ENCODE assay signal across 11 cellular contexts in genomic region chr5:475704-476101, GRCh38. TPM values are rescaled to one million over a fixed set of nuclear protein-coding genes. Genes with fewer than 3 reads are reported as not detected.
DNase-seq lines count a peak whose midpoint lies in the region; ATAC-seq lines count a peak whose summit lies in the region.
"Had no signal": no experiment of that assay in that cellular context is flagged by ENCODE, and none has a peak within 500 bp of the region (broad histone marks: within the 10 kb centered on the region; RNA-seq: fewer than 3 reads in every experiment).

No MANE protein-coding gene starts in this region.

- DNase-seq in stimulated activated naive CD8-positive, alpha-beta T cell treated with anti-CD3 and anti-CD28 coated beads, Interleukin-15, Interleukin-2, amounts not matched to agents 100 U/mL and 50 U/mL, for 24 hours = no peak
- DNase-seq in naive thymus-derived CD8-positive, alpha-beta T cell = no peak
- DNase-seq in DMS114 treated with DMSO at 0.1 percent for 48 hours (lab: John Stamatoyannopoulos, UW; ENCODE audit: unreplicated experiment) (no peak), NCI-H774 (lab: John Stamatoyannopoulos, UW) (no peak)
- no peak for DNase-seq in activated effector memory CD4-positive, alpha-beta T cell treated with Interleukin-2 at 50 U/mL for 16 hours
- DNase-seq: AML-193, NCI-H2171 had no signal

- peaks cover 15% of the 10 kb centered on the region for H3K4me1 Mint-ChIP-seq in stimulated activated naive CD8-positive, alpha-beta T cell treated with anti-CD3 and anti-CD28 coated beads, Interleukin-15, Interleukin-2, amounts not matched to agents 100 ng/mL and 50 ng/mL, for 24 hours (ENCODE audit: low read depth)
- H3K4me1 Mint-ChIP-seq in activated naive CD8-positive, alpha-beta T cell (ENCODE audit: low read depth) = peaks cover 14% of the 10 kb centered on the region
- peaks cover 13 to 27% (median 18%) of the 10 kb centered on the region in 4 donors for H3K4me1 Mint-ChIP-seq in naive thymus-derived CD8-positive, alpha-beta T cell

- no peak overlapping the region for H3K27ac Mint-ChIP-seq in stimulated activated naive CD8-positive, alpha-beta T cell treated with anti-CD3 and anti-CD28 coated beads, Interleukin-15, Interleukin-2, amounts not matched to agents 100 ng/mL and 50 ng/mL, for 24 hours
- no peak overlapping the region for H3K27ac Mint-ChIP-seq in activated naive CD8-positive, alpha-beta T cell
- peak overlapping the region in 1 of 10 donors; percentile 22 for H3K27ac Mint-ChIP-seq in naive thymus-derived CD8-positive, alpha-beta T cell
- H3K27ac Mint-ChIP-seq: activated T-helper 2 cell treated with anti-CD3 and anti-CD28 coated beads, Interferon-gamma antibody, Interleukin-2, Interleukin-4, amounts not matched to agents 10 μg/mL and 5 μg/mL and 100 μg/mL, durations not matched to agents 14 hours and 24 hours and 36 hours had no signal

- H3K36me3 Mint-ChIP-seq in stimulated activated naive CD8-positive, alpha-beta T cell treated with anti-CD3 and anti-CD28 coated beads, Interleukin-15, Interleukin-2, amounts not matched to agents 100 ng/mL and 50 ng/mL, for 24 hours (ENCODE audit: low read depth) = peaks cover 8% of the 10 kb centered on the region
- H3K36me3 Mint-ChIP-seq in activated naive CD8-positive, alpha-beta T cell = peaks cover 5% of the 10 kb centered on the region
- no peaks in the 10 kb centered on the region for H3K36me3 Mint-ChIP-seq in naive thymus-derived CD8-positive, alpha-beta T cell

- H3K9me3 Mint-ChIP-seq in stimulated activated naive CD8-positive, alpha-beta T cell treated with anti-CD3 and anti-CD28 coated beads, Interleukin-15, Interleukin-2, amounts not matched to agents 100 ng/mL and 50 ng/mL, for 24 hours = no peaks in the 10 kb centered on the region
- no peaks in the 10 kb centered on the region for H3K9me3 Mint-ChIP-seq in activated naive CD8-positive, alpha-beta T cell (ENCODE audit: low read depth)
- no peaks in the 10 kb centered on the region for H3K9me3 Mint-ChIP-seq in naive thymus-derived CD8-positive, alpha-beta T cell
- H3K9me3 Mint-ChIP-seq: activated T-helper 2 cell treated with anti-CD3 and anti-CD28 coated beads, Interferon-gamma antibody, Interleukin-2, Interleukin-4, amounts not matched to agents 10 μg/mL and 5 μg/mL and 100 μg/mL, durations not matched to agents 14 hours and 24 hours and 36 hours had no signal

- H3K27me3 Mint-ChIP-seq in stimulated activated naive CD8-positive, alpha-beta T cell treated with anti-CD3 and anti-CD28 coated beads, Interleukin-15, Interleukin-2, amounts not matched to agents 100 ng/mL and 50 ng/mL, for 24 hours = peaks cover 7% of the 10 kb centered on the region
- peaks cover 3% of the 10 kb centered on the region for H3K27me3 Mint-ChIP-seq in activated naive CD8-positive, alpha-beta T cell
- H3K27me3 Mint-ChIP-seq in naive thymus-derived CD8-positive, alpha-beta T cell = peaks cover 2 to 47% (median 12%) of the 10 kb centered on the region in 5 donors

- POLR2A ChIA-PET in naive thymus-derived CD8-positive, alpha-beta T cell (lab: Charles Lee) = no interaction called here

- ATAC-seq in stimulated activated naive CD8-positive, alpha-beta T cell treated with anti-CD3 and anti-CD28 coated beads, Interleukin-15, Interleukin-2, amounts not matched to agents 100 U/mL and 50 U/mL, for 24 hours = no peak
- ATAC-seq in naive thymus-derived CD8-positive, alpha-beta T cell = no peak
- no peak for ATAC-seq in HG03139 (IDR thresholded peaks at IDR 0.05; ENCODE audit: unreplicated experiment)

- H3K4me3 Mint-ChIP-seq in stimulated activated naive CD8-positive, alpha-beta T cell treated with anti-CD3 and anti-CD28 coated beads, Interleukin-15, Interleukin-2, amounts not matched to agents 100 ng/mL and 50 ng/mL, for 24 hours = peak overlapping the region; percentile 37
- peak overlapping the region; percentile 54 for H3K4me3 Mint-ChIP-seq in activated naive CD8-positive, alpha-beta T cell
- H3K4me3 Mint-ChIP-seq in naive thymus-derived CD8-positive, alpha-beta T cell = peak overlapping the region in 8 of 10 donors; percentile 10 to 83 (median 49)

RNA-seq across cellular contexts. Expression of gene EXOC3, which starts 32.7 kb away (rescaled TPM):
- 10 to 100 TPM; 93.3 to 99.5 TPM for total RNA-seq in naive thymus-derived CD8-positive, alpha-beta T cell
- polyA plus RNA-seq in naive thymus-derived CD8-positive, alpha-beta T cell = 10 to 100 TPM; 29.7 to 57.1 (median 42.5) TPM

RNA-seq across cellular contexts. Expression of gene SLC9A3, which starts 48.5 kb away (rescaled TPM):
- 1 to 10 TPM; 2.4 to 2.6 TPM for total RNA-seq in naive thymus-derived CD8-positive, alpha-beta T cell
- polyA plus RNA-seq in naive thymus-derived CD8-positive, alpha-beta T cell = 1 to 10 TPM in 2 of 3 donors, under 1 TPM in 1; 0.98 to 3.3 (median 2.4) TPM
